ENCODE assay signal across 10 cellular contexts in the genomic region with DNA sequence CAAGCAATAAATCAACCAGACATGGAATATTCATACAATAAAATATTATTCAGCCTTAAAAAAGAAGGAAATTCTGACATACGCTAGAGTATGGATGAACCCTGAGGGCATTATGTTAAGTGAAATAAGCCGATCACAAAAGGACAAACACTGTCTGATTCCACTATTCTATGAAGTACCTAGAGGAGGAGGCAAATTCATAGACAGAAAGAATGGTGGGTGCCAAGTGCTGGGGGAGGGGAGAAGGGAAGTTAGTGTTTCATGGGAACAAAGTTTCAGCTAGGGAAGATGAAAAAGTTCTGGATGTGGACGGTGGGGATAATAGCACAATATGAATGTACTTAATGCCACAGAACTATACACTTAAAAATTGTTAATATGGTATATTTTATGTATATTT. TPM values are rescaled to one million over a fixed set of nuclear protein-coding genes. Genes with fewer than 3 reads are reported as not detected.
DNase-seq lines count a peak whose midpoint lies in the region; ATAC-seq and TF ChIP-seq lines count a peak whose summit lies in the region.
"Had no signal": no experiment of that assay in that cellular context is flagged by ENCODE, and none has a peak within 500 bp of the region (broad histone marks: within the 10 kb centered on the region; RNA-seq: fewer than 3 reads in every experiment).

No MANE protein-coding gene starts in this region.

- H3K27me3 ChIP-seq in BLaER1 treated with 17β-estradiol and CSF1 and Interleukin-3, amounts not matched to agents 10 nM and 100 nM, result no peaks in the 10 kb centered on the region
- H3K27me3 ChIP-seq in OCI-LY3 (ENCODE audit: low read depth, low read length) (no peaks in the 10 kb centered on the region), endodermal cell (ENCODE audit: control insufficient read depth, insufficient read depth, low read length, poor library complexity, severe bottlenecking) (no peaks in the 10 kb centered on the region)

- H3K36me3 Mint-ChIP-seq in endodermal cell (ENCODE audit: low read depth), result peaks cover 57% of the 10 kb centered on the region
- peaks cover 26% of the 10 kb centered on the region for H3K36me3 Mint-ChIP-seq in osteocyte (ENCODE audit: unreplicated experiment)

- peak overlapping the region; percentile 82 to 99 (median 95) for H3K4me2 ChIP-seq in BLaER1 treated with 17β-estradiol and CSF1 and Interleukin-3, amounts not matched to agents 10 nM and 100 nM
- peak overlapping the region; percentile 88; the same call in 1 of the 2 replicates for H3K4me2 ChIP-seq in OCI-LY3 (ENCODE audit: low read length)

- TF ChIP-seq CTCF in OCI-LY3 (IDR thresholded peaks at IDR 0.05; ENCODE audit: low read depth, low read length) (no peak), endodermal cell (conservative IDR thresholded peaks at IDR 0.05) (no peak), osteocyte (IDR thresholded peaks at IDR 0.05) (no peak)

- H3K9me3 ChIP-seq in BLaER1 treated with 17β-estradiol and CSF1 and Interleukin-3, amounts not matched to agents 10 nM and 100 nM (replicated peaks in 1 of 11), result no peaks in the 10 kb centered on the region
- H3K9me3 ChIP-seq in OCI-LY3 (ENCODE audit: insufficient read depth, low read length), result no peaks in the 10 kb centered on the region
- no peaks in the 10 kb centered on the region for H3K9me3 ChIP-seq in endodermal cell (ENCODE audit: control insufficient read depth, low read length)

- 90 to 93% methylated on average over 2 of the region's 3 CpGs for WGBS in endodermal cell (ENCODE audit: insufficient coverage in 1 of 2, insufficient read length in 1 of 2), 2 experiments

- H3K4me3 Mint-ChIP-seq in endodermal cell, result peak overlapping the region; percentile 38
- peak overlapping the region; percentile 63 for H3K4me3 Mint-ChIP-seq in osteocyte (ENCODE audit: unreplicated experiment)

- H2AFZ ChIP-seq in OCI-LY3 (ENCODE audit: low read depth, low read length), result no peak overlapping the region

- peak overlapping the region in 3 of 11 experiments; percentile 66 to 79 (median 75); a peak in 2 of 22 replicates for H3K27ac ChIP-seq in BLaER1 treated with 17β-estradiol and CSF1 and Interleukin-3, amounts not matched to agents 10 nM and 100 nM
- H3K27ac ChIP-seq in OCI-LY3 (ENCODE audit: low read length), result peak overlapping the region; percentile 87
- H3K27ac ChIP-seq in endodermal cell (ENCODE audit: low read depth, low read length), result no peak overlapping the region

- peaks cover 98 to 100% (median 100%) of the 10 kb centered on the region in 10 experiments for H3K4me1 ChIP-seq in BLaER1 treated with 17β-estradiol and CSF1 and Interleukin-3, amounts not matched to agents 10 nM and 100 nM
- H3K4me1 ChIP-seq in OCI-LY3 (ENCODE audit: low read length) (peaks cover 88% of the 10 kb centered on the region), endodermal cell (ENCODE audit: control insufficient read depth, insufficient read depth, low read length) (peaks cover 71% of the 10 kb centered on the region)

- peaks cover 0 to 97% (median 83%) of the 10 kb centered on the region in 11 experiments; a peak in 15 of 22 replicates for H4K20me1 ChIP-seq in BLaER1 treated with 17β-estradiol and CSF1 and Interleukin-3, amounts not matched to agents 10 nM and 100 nM
- no peaks in the 10 kb centered on the region for H4K20me1 ChIP-seq in OCI-LY3 (ENCODE audit: insufficient read depth, low read length)

- peaks cover 76% of the 10 kb centered on the region for H3K79me2 ChIP-seq in OCI-LY3 (ENCODE audit: low read length)

- no peak for ATAC-seq in GM21786 (IDR thresholded peaks at IDR 0.05; ENCODE audit: unreplicated experiment)

- H3K4me1 Mint-ChIP-seq in endodermal cell, result peaks cover 91% of the 10 kb centered on the region
- H3K4me1 Mint-ChIP-seq in osteocyte (ENCODE audit: unreplicated experiment), result peaks cover 99% of the 10 kb centered on the region

- H3K27ac Mint-ChIP-seq in endodermal cell (no peak overlapping the region), osteocyte (ENCODE audit: unreplicated experiment) (peak overlapping the region; percentile 97)

- DNase-seq in endodermal cell, result no peak
- no peak for DNase-seq in osteocyte (ENCODE audit: extremely low spot score, unreplicated experiment)
- DNase-seq in SHP77 treated with DMSO at 0.1 percent for 48 hours (lab: John Stamatoyannopoulos, UW), result no peak
- DNase-seq in stimulated activated naive CD4-positive, alpha-beta T cell treated with Interleukin-2 at 50 U/mL for 16 hours (lab: John Stamatoyannopoulos, UW), result no peak
- DNase-seq in activated effector memory CD4-positive, alpha-beta T cell treated with Interleukin-2 at 50 U/mL for 16 hours, result no peak
- DNase-seq: GOT3, NCI-H146 had no signal

- no peaks in the 10 kb centered on the region for H3K27me3 Mint-ChIP-seq in endodermal cell (ENCODE audit: insufficient read depth)
- no peaks in the 10 kb centered on the region for H3K27me3 Mint-ChIP-seq in osteocyte (ENCODE audit: unreplicated experiment)

- 0 out of 22 replicates have a peak overlapping the region, but pooled peaks of 1 of the 11 experiments have one; percentile 70 for H3K9ac ChIP-seq in BLaER1 treated with 17β-estradiol and CSF1 and Interleukin-3, amounts not matched to agents 10 nM and 100 nM
- H3K9ac ChIP-seq in OCI-LY3 (ENCODE audit: low read length) (no peak overlapping the region), endodermal cell (ENCODE audit: extremely low read depth, low read length, poor library complexity, severe bottlenecking) (no peak overlapping the region)

- H3K9me3 Mint-ChIP-seq in endodermal cell, result no peaks in the 10 kb centered on the region
- no peaks in the 10 kb centered on the region for H3K9me3 Mint-ChIP-seq in osteocyte (ENCODE audit: unreplicated experiment)

- no peak overlapping the region for H3K4me3 ChIP-seq in BLaER1 treated with 17β-estradiol and CSF1 and Interleukin-3, amounts not matched to agents 10 nM and 100 nM
- H3K4me3 ChIP-seq in OCI-LY3 (ENCODE audit: low read length) (no peak overlapping the region), endodermal cell (ENCODE audit: low read length) (no peak overlapping the region)

- peaks cover 0 to 14% (median 0%) of the 10 kb centered on the region in 11 experiments; a peak in 4 of 22 replicates for H3K36me3 ChIP-seq in BLaER1 treated with 17β-estradiol and CSF1 and Interleukin-3, amounts not matched to agents 10 nM and 100 nM
- H3K36me3 ChIP-seq in OCI-LY3 (replicated peaks; ENCODE audit: low read depth, low read length) (no peaks in the 10 kb centered on the region), endodermal cell (ENCODE audit: control insufficient read depth, insufficient read depth, low read length) (peaks cover 83% of the 10 kb centered on the region)

RNA-seq across cellular contexts. Expression of gene SMAD7, which starts 19.8 kb away (rescaled TPM):
- total RNA-seq in endodermal cell, result 10 to 100 TPM; 52.4 to 67.4 TPM
- polyA plus RNA-seq in endodermal cell (2013, experiment 1 of 2), result 16.5 TPM
- polyA plus RNA-seq in endodermal cell (2013, experiment 2 of 2), result 16.2 TPM
- 53.6 and 55.8 TPM in 2 replicates for total RNA-seq in osteocyte
